17 cellular contexts compared by ENCODE assay signal in the genomic region with DNA sequence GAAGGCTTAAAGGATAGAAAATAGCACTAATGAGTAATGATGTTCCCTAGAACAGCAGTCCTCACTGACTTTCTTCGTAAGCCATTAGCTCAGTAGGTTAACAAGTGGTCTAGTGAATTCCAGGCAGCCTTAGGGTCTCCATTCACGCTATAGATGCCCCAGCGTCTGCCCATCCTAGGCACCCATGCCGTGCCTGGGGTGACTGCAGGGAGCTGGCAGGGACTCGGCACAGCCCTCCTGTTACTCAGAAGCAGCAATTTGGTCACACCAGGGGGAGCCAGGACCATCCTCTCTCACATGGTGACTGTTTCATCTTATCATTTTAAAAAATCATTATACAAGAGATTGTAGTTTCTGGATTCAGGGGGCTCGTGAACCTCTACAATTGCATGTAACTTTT.
"Had no signal": no experiment of that assay in that cellular context is flagged by ENCODE, and none has a peak within 500 bp of the region (broad histone marks: within the 10 kb centered on the region; RNA-seq: fewer than 3 reads in every experiment).

No MANE protein-coding gene starts in this region.

- H3K9me3 ChIP-seq: gastroesophageal sphincter, tibial artery had no signal

- H3K4me3 ChIP-seq: gastroesophageal sphincter, heart left ventricle, right atrium auricular region, tibial artery had no signal

- H3K27ac ChIP-seq: gastroesophageal sphincter, heart left ventricle, right atrium auricular region, tibial artery had no signal

- ATAC-seq: esophagus mucosa; gastroesophageal sphincter; heart left ventricle; left ventricle myocardium superior; stimulated activated naive CD8-positive, alpha-beta T cell treated with anti-CD3 and anti-CD28 coated beads, Interleukin-15, Interleukin-2, amounts not matched to agents 100 U/mL and 50 U/mL, for 24 hours had no signal

- H3K27me3 ChIP-seq: gastroesophageal sphincter, heart left ventricle, right atrium auricular region, tibial artery had no signal

- DNase-seq: activated CD4-positive, alpha-beta T cell treated with anti-CD3 and anti-CD28 coated beads, Interleukin-2, amount 50 U/mL, for 1 hour; activated CD8-positive, alpha-beta memory T cell treated with anti-CD3 and anti-CD28 coated beads, Interleukin-2, amount 50 U/mL, for 4 hours; activated effector memory CD4-positive, alpha-beta T cell treated with Interleukin-2 at 50 U/mL for 16 hours; activated naive CD4-positive, alpha-beta T cell treated with anti-CD3 and anti-CD28 coated beads, Interleukin-2, amount 10 ng/mL, durations not matched to agents 7 days and 5 days; activated T-cell treated with anti-CD3 and anti-CD28 coated beads, Interleukin-2, amount 50 U/mL, for 48 hours; aorta; cortex of kidney; effector CD4-positive, alpha-beta T cell; heart left ventricle; kidney glomerular epithelial cell; left ventricle myocardium superior; stimulated activated naive CD8-positive, alpha-beta T cell treated with anti-CD3 and anti-CD28 coated beads, Interleukin-15, Interleukin-2, amounts not matched to agents 100 U/mL and 50 U/mL, for 24 hours; substantia nigra; tibial artery had no signal

- H3K4me1 ChIP-seq: gastroesophageal sphincter, heart left ventricle, right atrium auricular region, tibial artery had no signal
